26 cellular contexts compared by ENCODE assay signal in genomic region chr17:73984981-73985380, GRCh38.
DNase-seq lines count a peak whose midpoint lies in the region; ATAC-seq and TF ChIP-seq lines count a peak whose summit lies in the region.
"Had no signal": no experiment of that assay in that cellular context is flagged by ENCODE, and none has a peak within 500 bp of the region (broad histone marks: within the 10 kb centered on the region; RNA-seq: fewer than 3 reads in every experiment).

No MANE protein-coding gene starts in this region.

- peak; percentile 16 for DNase-seq in DMS 273 (lab: John Stamatoyannopoulos, UW; ENCODE audit: unreplicated experiment)
- no peak for DNase-seq in DMS 273 treated with DMSO at 0.1 percent for 48 hours (lab: John Stamatoyannopoulos, UW)
- DNase-seq in Jurkat, Clone E6-1 (ENCODE audit: low read depth, low spot score): peak; percentile 27
- DNase-seq in OCI-M1 (lab: John Stamatoyannopoulos, UW): peak; percentile 19
- DNase-seq in natural killer cell: no peak
- no peak for DNase-seq in activated CD4-positive, CD25-positive, alpha-beta regulatory T cell treated with anti-CD3 and anti-CD28 coated beads, Interleukin-2, amount 50 U/mL, for 72 hours
- DNase-seq in activated CD4-positive, alpha-beta T cell treated with anti-CD3 and anti-CD28 coated beads for 4 hours: no peak
- no peak for DNase-seq in activated CD4-positive, alpha-beta T cell treated with anti-CD3 and anti-CD28 coated beads, Interleukin-2, amount 50 U/mL, for 1 hour
- DNase-seq: activated CD4-positive, alpha-beta T cell treated with anti-CD3 and anti-CD28 coated beads for 48 hours; activated naive CD4-positive, alpha-beta T cell; activated T-cell treated with anti-CD3 and anti-CD28 coated beads, Interleukin-2, amount 50 U/mL, for 4 hours; adrenal gland; body of pancreas; CD4-positive, CD25-positive, alpha-beta regulatory T cell; EL; MG63; midbrain; naive thymus-derived CD4-positive, alpha-beta T cell; NCI-H1694; NCI-H2171; NCI-H69; small intestine; stomach; thyroid gland had no signal

- H3K27me3 Mint-ChIP-seq in natural killer cell (ENCODE audit: low read depth in 2 of 2): peaks cover 0 to 8% of the 10 kb centered on the region in 2 donors

- H3K4me3 Mint-ChIP-seq in natural killer cell: peak overlapping the region; percentile 74
- H3K4me3 Mint-ChIP-seq: activated T-cell treated with anti-CD3 and anti-CD28 coated beads, Interleukin-2, amount 50 U/mL, for 4 hours; CD4-positive, CD25-positive, alpha-beta regulatory T cell; GM23338 had no signal

- H3K4me1 Mint-ChIP-seq in natural killer cell: peaks cover 16 to 33% of the 10 kb centered on the region in 2 donors

- intact Hi-C loops in natural killer cell (cut with micrococcal nuclease): no loop called here

- H3K4me3 ChIP-seq in Jurkat, Clone E6-1 (ENCODE audit: low read length): no peak overlapping the region
- H3K4me3 ChIP-seq: adrenal gland, body of pancreas, GM23338, MG63, SK-N-MC, stomach, thyroid gland had no signal

- peak overlapping the region in 1 of 2 donors; percentile 18 for H3K27ac Mint-ChIP-seq in natural killer cell
- H3K27ac Mint-ChIP-seq: GM23338 had no signal

- no peaks in the 10 kb centered on the region for H3K9me3 Mint-ChIP-seq in natural killer cell
- H3K9me3 Mint-ChIP-seq: activated T-cell treated with anti-CD3 and anti-CD28 coated beads, Interleukin-2, amount 50 U/mL, for 4 hours; CD4-positive, CD25-positive, alpha-beta regulatory T cell; GM23338; naive thymus-derived CD4-positive, alpha-beta T cell had no signal

- no peak for TF ChIP-seq CTCF in natural killer cell (IDR thresholded peaks at IDR 0.05)

- H3K36me3 Mint-ChIP-seq in natural killer cell: no peaks in the 10 kb centered on the region
- H3K36me3 Mint-ChIP-seq: CD4-positive, CD25-positive, alpha-beta regulatory T cell; naive thymus-derived CD4-positive, alpha-beta T cell had no signal

- ATAC-seq in natural killer cell: peak; percentile 46 to 74 (median 53)
- ATAC-seq: activated T-cell treated with anti-CD3 and anti-CD28 coated beads, Interleukin-2, amount 50 U/mL, for 4 hours; body of pancreas; GM23338; naive thymus-derived CD4-positive, alpha-beta T cell had no signal

Comparison
In these comparisons a context has a peak if more than half of its experiments do, and no peak if none do; other contexts are left out.
1. DNase-seq: peak in DMS 273 (single experiment), Jurkat, Clone E6-1 (single experiment) and OCI-M1 (single experiment); none in DMS 273 treated with DMSO at 0.1 percent for 48 hours (single experiment), natural killer cell (single experiment), activated CD4-positive, CD25-positive, alpha-beta regulatory T cell treated with anti-CD3 and anti-CD28 coated beads, Interleukin-2, amount 50 U/mL, for 72 hours (single experiment), activated CD4-positive, alpha-beta T cell treated with anti-CD3 and anti-CD28 coated beads for 4 hours (0 of 2) and activated CD4-positive, alpha-beta T cell treated with anti-CD3 and anti-CD28 coated beads, Interleukin-2, amount 50 U/mL, for 1 hour (single experiment).